1 cellular context compared by ENCODE assay signal in the genomic region with DNA sequence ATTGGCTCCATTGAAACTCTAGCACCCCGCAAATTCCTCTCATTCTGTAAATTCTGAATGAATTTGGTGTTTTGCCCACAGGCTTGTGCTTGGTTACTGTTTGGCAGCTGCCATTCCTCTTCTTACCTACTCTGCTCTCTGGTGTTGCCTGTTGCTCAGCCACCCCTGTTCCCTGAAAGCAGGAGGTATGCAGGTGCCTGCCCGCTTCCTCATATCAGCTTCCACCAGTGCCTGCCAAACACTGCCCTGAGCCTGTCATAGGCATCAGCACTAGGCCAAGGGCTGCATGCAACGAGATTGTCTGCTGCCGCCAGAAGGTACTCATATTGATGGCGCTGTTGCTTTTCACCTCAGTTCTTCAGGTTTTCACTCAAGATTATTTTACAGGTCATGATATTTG.
TF ChIP-seq lines count a peak whose summit lies in the region.

No MANE protein-coding gene starts in this region.

TF ChIP-seq in H1, 55 proteins besides CTCF, POLR2A, EP300 and RAD21:
- TF ChIP-seq TAF1 (IDR thresholded peaks at IDR 0.05; ENCODE audit: low read depth, low read length), result no peak
- no peak for TF ChIP-seq CBX5 (IDR thresholded peaks at IDR 0.05; ENCODE audit: low read depth, low read length)
- no peak for TF ChIP-seq SIX5 (IDR thresholded peaks at IDR 0.05; ENCODE audit: low read depth, low read length)
- no peak for TF ChIP-seq SUZ12 (IDR thresholded peaks at IDR 0.05; ENCODE audit: low read length)
- no peak for TF ChIP-seq SP2 (IDR thresholded peaks at IDR 0.05; ENCODE audit: low read length)
- TF ChIP-seq, protein P1, sequence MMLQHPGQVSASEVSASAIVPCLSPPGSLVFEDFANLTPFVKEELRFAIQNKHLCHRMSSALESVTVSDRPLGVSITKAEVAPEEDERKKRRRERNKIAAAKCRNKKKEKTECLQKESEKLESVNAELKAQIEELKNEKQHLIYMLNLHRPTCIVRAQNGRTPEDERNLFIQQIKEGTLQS (IDR thresholded peaks at IDR 0.05; ENCODE audit: insufficient read depth, low read depth, low read length), result no peak
- no peak for TF ChIP-seq NRF1 (IDR thresholded peaks at IDR 0.05; ENCODE audit: low read depth, low read length)
- TF ChIP-seq RNF2 (IDR thresholded peaks at IDR 0.05; ENCODE audit: borderline replicate concordance, low read depth, low read length, missing control alignments, poor library complexity, severe bottlenecking), result no peak
